In genomic region chr17:38583176-38583575, GRCh38 we compare ENCODE assay signal across 30 cellular contexts. TPM values are rescaled to one million over a fixed set of nuclear protein-coding genes. Genes with fewer than 3 reads are reported as not detected.
"Had no signal": no experiment of that assay in that cellular context is flagged by ENCODE, and none has a peak within 500 bp of the region (broad histone marks: within the 10 kb centered on the region; RNA-seq: fewer than 3 reads in every experiment).

No MANE protein-coding gene starts in this region.

- H3K27ac ChIP-seq: adrenal gland, ascending aorta, body of pancreas, brain microvascular endothelial cell, cardiac muscle cell had no signal

- H3K4me3 ChIP-seq: adrenal gland, ascending aorta, body of pancreas, breast epithelium, cardiac muscle cell had no signal

- ATAC-seq: activated naive CD4-positive, alpha-beta T cell treated with anti-CD3 and anti-CD28 coated beads, Interleukin-2, amount 50 U/mL, for 72 hours; activated naive CD8-positive, alpha-beta T cell treated with anti-CD3 and anti-CD28 coated beads, Interleukin-2, amount 50 U/mL, for 24 hours; activated T-cell treated with anti-CD3 and anti-CD28 coated beads, Interleukin-2, amount 50 U/mL, for 4 hours; activated T-cell treated with anti-CD3 and anti-CD28 coated beads, Interleukin-2, amount 50 U/mL, for 72 hours; activated T-helper 17 cell treated with anti-CD3 and anti-CD28 coated beads, Interleukin-2, amount 50 U/mL, for 72 hours; body of pancreas had no signal

- H3K9me3 ChIP-seq: adrenal gland, ascending aorta, body of pancreas, breast epithelium had no signal

- H3K36me3 ChIP-seq: adrenal gland, ascending aorta, brain microvascular endothelial cell, breast epithelium, cardiac muscle cell had no signal

- DNase-seq: activated effector memory CD4-positive, alpha-beta T cell treated with anti-CD3 and anti-CD28 coated beads, Interleukin-2, amount 50 U/mL, for 16 hours; activated effector memory CD4-positive, alpha-beta T cell treated with Interleukin-2 at 50 U/mL for 16 hours; activated gamma-delta T cell; activated gamma-delta T cell treated with Interleukin-2 at 50 U/mL for 16 hours; activated naive CD4-positive, alpha-beta T cell treated with anti-CD3 and anti-CD28 coated beads for 36 hours; activated naive CD4-positive, alpha-beta T cell treated with anti-CD3 and anti-CD28 coated beads, Interleukin-2, amount 10 ng/mL, durations not matched to agents 7 days and 5 days; activated naive CD4-positive, alpha-beta T cell treated with anti-CD3 and anti-CD28 coated beads, Interleukin-2, amount 50 U/mL, for 16 hours; activated naive CD4-positive, alpha-beta T cell treated with Interleukin-2 at 50 U/mL for 16 hours; activated naive CD8-positive, alpha-beta T cell treated with anti-CD3 and anti-CD28 coated beads for 36 hours; activated naive CD8-positive, alpha-beta T cell treated with anti-CD3 and anti-CD28 coated beads, Interleukin-2, amount 10 ng/mL, durations not matched to agents 7 days and 5 days; activated naive CD8-positive, alpha-beta T cell treated with anti-CD3 and anti-CD28 coated beads, Interleukin-2, amount 50 U/mL, for 24 hours; activated T-cell treated with anti-CD3 and anti-CD28 coated beads, Interleukin-2, amount 50 U/mL, for 24 hours; activated T-cell treated with anti-CD3 and anti-CD28 coated beads, Interleukin-2, amount 50 U/mL, for 4 hours; activated T-cell treated with anti-CD3 and anti-CD28 coated beads, Interleukin-2, amount 50 U/mL, for 48 hours; activated T-cell treated with anti-CD3 and anti-CD28 coated beads, Interleukin-2, amount 50 U/mL, for 72 hours; adrenal gland; amniotic stem cell; amygdala; anterior cingulate cortex; aorta; body of pancreas; brain microvascular endothelial cell; caudate nucleus; central memory CD4-positive, alpha-beta T cell; cerebellar nuclear complex had no signal

RNA-seq across cellular contexts. Expression of gene SRCIN1, which starts 22.6 kb away (rescaled TPM):
- total RNA-seq: ascending aorta had no signal
